Comparison of ENCODE assay signal across 16 cellular contexts in genomic region chr1:58964880-58965279, GRCh38.
A peak's percentile ranks its signal among the peaks of the same experiment; 100 is the strongest.
DNase-seq lines count a peak whose midpoint lies in the region; ATAC-seq and TF ChIP-seq lines count a peak whose summit lies in the region.
"Had no signal": no experiment of that assay in that cellular context is flagged by ENCODE, and none has a peak within 500 bp of the region (broad histone marks: within the 10 kb centered on the region; RNA-seq: fewer than 3 reads in every experiment).

No MANE protein-coding gene starts in this region.

- no peaks in the 10 kb centered on the region for H3K9me3 ChIP-seq in right cardiac atrium (ENCODE audit: control insufficient read depth, low read length)
- H3K9me3 ChIP-seq in adipocyte (ENCODE audit: control insufficient read depth, low read length): no peaks in the 10 kb centered on the region
- H3K9me3 ChIP-seq in upper lobe of left lung: no peaks in the 10 kb centered on the region
- H3K9me3 ChIP-seq in gastroesophageal sphincter: no peaks in the 10 kb centered on the region
- H3K9me3 ChIP-seq: ascending aorta, ovary had no signal

- no peak for TF ChIP-seq CTCF in kidney epithelial cell (IDR thresholded peaks at IDR 0.05; ENCODE audit: insufficient read depth, low read length, poor library complexity, severe bottlenecking)
- no peak for TF ChIP-seq CTCF in upper lobe of left lung (IDR thresholded peaks at IDR 0.05)
- TF ChIP-seq CTCF in gastroesophageal sphincter (IDR thresholded peaks at IDR 0.05): no peak

- H3K27me3 ChIP-seq in right cardiac atrium (ENCODE audit: control insufficient read depth, insufficient read depth) (no peaks in the 10 kb centered on the region), adipocyte (replicated peaks; ENCODE audit: control insufficient read depth, insufficient read depth, low read length) (no peaks in the 10 kb centered on the region), kidney epithelial cell (ENCODE audit: control insufficient read depth, insufficient read depth, low read length) (no peaks in the 10 kb centered on the region), upper lobe of left lung (no peaks in the 10 kb centered on the region), gastroesophageal sphincter (no peaks in the 10 kb centered on the region)
- H3K27me3 ChIP-seq: ascending aorta, ovary had no signal

- H3K4me1 ChIP-seq in right cardiac atrium (ENCODE audit: control insufficient read depth, insufficient read depth, low read length): peaks cover 8% of the 10 kb centered on the region
- H3K4me1 ChIP-seq in adipocyte (ENCODE audit: control insufficient read depth, insufficient read depth, low read length): peaks cover 21% of the 10 kb centered on the region
- peaks cover 12 to 20% (median 15%) of the 10 kb centered on the region in 4 donors for H3K4me1 ChIP-seq in upper lobe of left lung
- peaks cover 6 to 24% (median 9%) of the 10 kb centered on the region in 3 donors for H3K4me1 ChIP-seq in gastroesophageal sphincter

- H3K36me3 ChIP-seq in adipocyte (ENCODE audit: control insufficient read depth, insufficient read depth, low read length, severe bottlenecking) (no peaks in the 10 kb centered on the region), kidney epithelial cell (ENCODE audit: control insufficient read depth, insufficient read depth, low read length) (no peaks in the 10 kb centered on the region), upper lobe of left lung (no peaks in the 10 kb centered on the region), gastroesophageal sphincter (no peaks in the 10 kb centered on the region)
- H3K36me3 ChIP-seq: ascending aorta, ovary had no signal

- no peak overlapping the region for H3K27ac ChIP-seq in right cardiac atrium (ENCODE audit: low read length)
- H3K27ac ChIP-seq in upper lobe of left lung: no peak overlapping the region
- H3K27ac ChIP-seq in gastroesophageal sphincter: no peak overlapping the region
- H3K27ac ChIP-seq: ascending aorta, ovary had no signal

- no peak overlapping the region for H3K4me3 ChIP-seq in right cardiac atrium (ENCODE audit: low read length)
- no peak overlapping the region for H3K4me3 ChIP-seq in adipocyte (ENCODE audit: low read length)
- H3K4me3 ChIP-seq in kidney epithelial cell (ENCODE audit: low read depth, low read length): no peak overlapping the region
- no peak overlapping the region for H3K4me3 ChIP-seq in upper lobe of left lung
- no peak overlapping the region for H3K4me3 ChIP-seq in gastroesophageal sphincter
- H3K4me3 ChIP-seq: ascending aorta, ovary had no signal

- no peak overlapping the region for H3K9ac ChIP-seq in adipocyte (ENCODE audit: low read length)

- no peak for DNase-seq in Right ventricle myocardium inferior (ENCODE audit: missing footprints)
- no peak for DNase-seq in right cardiac atrium
- peak; percentile 65 for DNase-seq in adipocyte (ENCODE audit: low read depth)
- DNase-seq in kidney epithelial cell (ENCODE audit: low read depth): peak; percentile 12
- peak in 1 of 2 donors; percentile 68 for DNase-seq in upper lobe of left lung
- DNase-seq in DMS79 (lab: John Stamatoyannopoulos, UW): no peak
- DNase-seq: activated T-cell treated with anti-CD3 and anti-CD28 coated beads, Interleukin-2, amount 50 U/mL, for 72 hours; DMS79 treated with DMSO at 0.1 percent for 48 hours; effector CD8-positive, alpha-beta T cell; mesendoderm; NCI-H187; ovary had no signal

- intact Hi-C loops in Right ventricle myocardium inferior (cut with DNase I): loop anchor here (5.0 kb wide), 1 partner anchor 33 kb away; no protein-coding TSS in a partner anchor
- intact Hi-C loops in right cardiac atrium (cut with DNase I): no loop called here

- ATAC-seq in Right ventricle myocardium inferior (peak; percentile 51), right cardiac atrium (no peak), upper lobe of left lung (ENCODE audit: low FRiP score in 2 of 2) (peak; percentile 71 to 72), HG02852 (IDR thresholded peaks at IDR 0.05; ENCODE audit: unreplicated experiment) (no peak), gastroesophageal sphincter (no peak)
- ATAC-seq: activated T-cell treated with anti-CD3 and anti-CD28 coated beads, Interleukin-2, amount 50 U/mL, for 72 hours; stimulated activated effector memory CD8-positive, alpha-beta T cell treated with anti-CD3 and anti-CD28 coated beads, Interleukin-12 subunit alpha, Interleukin-12 subunit beta, amount 100 ng/mL, for 72 hours had no signal

- no peak for TF ChIP-seq POLR2A in upper lobe of left lung (IDR thresholded peaks at IDR 0.05)
- no peak for TF ChIP-seq POLR2A in gastroesophageal sphincter (IDR thresholded peaks at IDR 0.05)

- TF ChIP-seq EP300 in upper lobe of left lung (IDR thresholded peaks at IDR 0.05) (peak in 1 of 4 donors; percentile 59), gastroesophageal sphincter (IDR thresholded peaks at IDR 0.05) (no peak)

- 77% methylated on average over 1 of the region's 1 CpG for WGBS in right cardiac atrium
- 53 to 54% methylated on average over 1 of the region's 1 CpG for WGBS in upper lobe of left lung, 2 donors
- WGBS in gastroesophageal sphincter (ENCODE audit: low coverage in 1 of 2), 2 donors: 100% methylated on average over 1 of the region's 1 CpG; no CpG with 5 or more reads in 1 of the 2 donors

Comparison
In these comparisons a context has a peak if more than half of its experiments do, and no peak if none do; other contexts are left out.
1. ATAC-seq: peak in Right ventricle myocardium inferior (single experiment) and upper lobe of left lung (2 of 2); none in right cardiac atrium (0 of 2), HG02852 (single experiment) and gastroesophageal sphincter (single experiment).
2. DNase-seq: peak in adipocyte (single experiment) and kidney epithelial cell (single experiment); none in Right ventricle myocardium inferior (single experiment), right cardiac atrium (0 of 3) and DMS79 (single experiment).